8 cellular contexts compared by ENCODE assay signal in genomic region chr7:148962823-148963582, GRCh38.
DNase-seq lines count a peak whose midpoint lies in the region; ATAC-seq and TF ChIP-seq lines count a peak whose summit lies in the region.

No MANE protein-coding gene starts in this region.

- TF ChIP-seq CTCF in PC-9 (conservative IDR thresholded peaks at IDR 0.05) = peak; percentile 85
- TF ChIP-seq CTCF in foreskin keratinocyte (conservative IDR thresholded peaks at IDR 0.05) = peak; percentile 80
- peak; percentile 73 for TF ChIP-seq CTCF in neural progenitor cell (IDR thresholded peaks at IDR 0.05)
- TF ChIP-seq CTCF in tibial artery (IDR thresholded peaks at IDR 0.05) = peak; percentile 28 to 69

- H3K27ac ChIP-seq in PC-9 (no peak overlapping the region), foreskin keratinocyte (peak overlapping the region; percentile 86), neural progenitor cell (no peak overlapping the region), tibial artery (peak overlapping the region; percentile 72 to 75)

- peak; percentile 71 for DNase-seq in DMS153 (lab: John Stamatoyannopoulos, UW)
- peak; percentile 47 to 62 for DNase-seq in PC-9
- DNase-seq in activated naive CD4-positive, alpha-beta T cell treated with Interleukin-2 at 50 U/mL for 16 hours = peak; percentile 65
- peak in 1 of 2 donors; percentile 72 for DNase-seq in foreskin keratinocyte
- peak; percentile 61 for DNase-seq in neural progenitor cell (ENCODE audit: low spot score)
- peak; percentile 54 to 77 for DNase-seq in tibial artery

- CTCF ChIA-PET in PC-9 (lab: Charles Lee) = interaction anchor here (0.5 to 1.2 kb wide), 16 partner anchors 10 to 1413 kb away, joined by 3 to 8 read pairs (median 4); no protein-coding TSS in a partner anchor

- H3K9me2 ChIP-seq in PC-9 (ENCODE audit: insufficient read depth) = no peaks in the 10 kb centered on the region

- no peaks in the 10 kb centered on the region for H3K27me3 ChIP-seq in PC-9 (ENCODE audit: insufficient read depth, low read depth)
- H3K27me3 ChIP-seq in foreskin keratinocyte = no peaks in the 10 kb centered on the region
- H3K27me3 ChIP-seq in neural progenitor cell = no peaks in the 10 kb centered on the region
- H3K27me3 ChIP-seq in tibial artery = no peaks in the 10 kb centered on the region

- H3K4me1 Mint-ChIP-seq in IgD-negative memory B cell (peaks cover 12 to 22% (median 18%) of the 10 kb centered on the region in 3 donors), neural progenitor cell (peaks cover 22% of the 10 kb centered on the region)

- BruUV-seq in PC-9 (replicated peaks; lab: Mats Ljungman, UMichigan) = no TSS peak

- H3K27ac Mint-ChIP-seq in IgD-negative memory B cell (peak overlapping the region; percentile 89 to 98 (median 98)), neural progenitor cell (peak overlapping the region; percentile 81)

- H3K79me2 ChIP-seq in PC-9 (ENCODE audit: low read depth) (no peaks in the 10 kb centered on the region), neural progenitor cell (ENCODE audit: low read depth) (no peaks in the 10 kb centered on the region)

- H3K4me3 ChIP-seq in PC-9 = peak overlapping the region; percentile 56
- peak overlapping the region; percentile 46 for H3K4me3 ChIP-seq in neural progenitor cell
- peak overlapping the region; percentile 50 to 61 for H3K4me3 ChIP-seq in tibial artery

- H3K4me1 ChIP-seq in PC-9 (replicated peaks; ENCODE audit: insufficient read depth) (no peaks in the 10 kb centered on the region), foreskin keratinocyte (no peaks in the 10 kb centered on the region), neural progenitor cell (peaks cover 9% of the 10 kb centered on the region), tibial artery (peaks cover 0 to 21% (median 11%) of the 10 kb centered on the region in 4 donors)

- peak overlapping the region; percentile 67 for H3K4me2 ChIP-seq in PC-9
- H3K4me2 ChIP-seq in neural progenitor cell = peak overlapping the region; percentile 66

- H4K20me1 ChIP-seq in PC-9 (ENCODE audit: insufficient read depth) (no peaks in the 10 kb centered on the region), neural progenitor cell (ENCODE audit: low read depth) (no peaks in the 10 kb centered on the region)

- POLR2A ChIA-PET in PC-9 (lab: Charles Lee; ENCODE audit: unreplicated experiment) = interaction anchor here (0.6 to 0.7 kb wide), 2 partner anchors 234 to 398 kb away, joined by 3 read pairs; no protein-coding TSS in a partner anchor

- H3K9me3 Mint-ChIP-seq in IgD-negative memory B cell (no peaks in the 10 kb centered on the region), neural progenitor cell (no peaks in the 10 kb centered on the region)

- H3F3A ChIP-seq in PC-9 (ENCODE audit: insufficient read depth, low read depth) (peaks cover 28% of the 10 kb centered on the region; the same call in 1 of the 2 replicates), neural progenitor cell (ENCODE audit: low read depth) (peaks cover 13% of the 10 kb centered on the region)

- peak; percentile 59 for ATAC-seq in GM21423 (IDR thresholded peaks at IDR 0.05; ENCODE audit: unreplicated experiment)
- no peak for ATAC-seq in foreskin keratinocyte

- peak overlapping the region; percentile 84 to 97 (median 97) for H3K4me3 Mint-ChIP-seq in IgD-negative memory B cell
- H3K4me3 Mint-ChIP-seq in neural progenitor cell = peak overlapping the region; percentile 90

- no peaks in the 10 kb centered on the region for H3K27me3 Mint-ChIP-seq in IgD-negative memory B cell
- H3K27me3 Mint-ChIP-seq in neural progenitor cell (ENCODE audit: insufficient read depth, low read depth) = peaks cover 20% of the 10 kb centered on the region

- no peak overlapping the region for H3K9ac ChIP-seq in neural progenitor cell

- no peaks in the 10 kb centered on the region for H3K36me3 ChIP-seq in PC-9 (ENCODE audit: low read depth)
- no peaks in the 10 kb centered on the region for H3K36me3 ChIP-seq in neural progenitor cell
- H3K36me3 ChIP-seq in tibial artery = no peaks in the 10 kb centered on the region

- H2AFZ ChIP-seq in PC-9 = peak overlapping the region; percentile 80
- peak overlapping the region; percentile 66 for H2AFZ ChIP-seq in neural progenitor cell (replicated peaks)

- H3K9me3 ChIP-seq in PC-9 (ENCODE audit: insufficient read depth, low read depth) (no peaks in the 10 kb centered on the region), neural progenitor cell (ENCODE audit: low read depth) (no peaks in the 10 kb centered on the region), tibial artery (no peaks in the 10 kb centered on the region)

- intact Hi-C loops in PC-9 (cut with micrococcal nuclease; ENCODE audit: unreplicated experiment) = loop anchor here (1.0 to 10.0 kb wide), 8 partner anchors 22 to 782 kb away; partner anchors contain the start of genes CUL1 and ZNF746
- intact Hi-C loops in tibial artery (cut with DNase I; ENCODE audit: low total_unique reads) = loop anchor here (5.0 to 10.0 kb wide), 2 partner anchors 268 to 386 kb away; partner anchors contain the start of gene CUL1

- no peaks in the 10 kb centered on the region for H3K36me3 Mint-ChIP-seq in IgD-negative memory B cell
- H3K36me3 Mint-ChIP-seq in neural progenitor cell = no peaks in the 10 kb centered on the region

Comparison
In these comparisons a context has a peak if more than half of its experiments do, and no peak if none do; other contexts are left out.
1. H3K27ac ChIP-seq: peak in foreskin keratinocyte (single experiment) and tibial artery (2 of 2); none in PC-9 (single experiment) and neural progenitor cell (single experiment).
2. Peak in every context shown above with its lines, with median percentiles within 50 percentile points of each other: H3K4me3 ChIP-seq and CTCF ChIP-seq.